In genomic region chr15:57091626-57092025, GRCh38 we compare ENCODE assay signal across 22 cellular contexts.
"Had no signal": no experiment of that assay in that cellular context is flagged by ENCODE, and none has a peak within 500 bp of the region (broad histone marks: within the 10 kb centered on the region; RNA-seq: fewer than 3 reads in every experiment).

No MANE protein-coding gene starts in this region.

- H3K9me3 ChIP-seq: breast epithelium, colonic mucosa, mucosa of descending colon, ovary, prostate gland, stomach, tibial nerve had no signal

- H3K4me1 ChIP-seq: breast epithelium, colonic mucosa, prostate gland had no signal

- ATAC-seq: activated CD8-positive, alpha-beta T cell treated with anti-CD3 and anti-CD28 coated beads for 36 hours; activated naive CD8-positive, alpha-beta T cell treated with anti-CD3 and anti-CD28 coated beads, Interleukin-2, amount 50 U/mL, for 24 hours; activated T-cell treated with anti-CD3 and anti-CD28 coated beads, Interleukin-2, amount 50 U/mL, for 4 hours; left ventricle myocardium superior; mucosa of descending colon; stimulated activated naive B cell treated with anti-CD40 and anti-IgM and Interleukin-4, amounts not matched to agents 10 μg/mL and 1 μg/mL and 100 μg/mL, for 72 hours; T-helper 17 cell had no signal

- H3K4me3 ChIP-seq: breast epithelium, colonic mucosa, mucosa of descending colon, ovary, prostate gland, smooth muscle cell, stomach, tibial nerve had no signal

- H3K4me3 Mint-ChIP-seq: activated CD8-positive, alpha-beta T cell treated with anti-CD3 and anti-CD28 coated beads for 36 hours; activated naive CD4-positive, alpha-beta T cell treated with anti-CD3 and anti-CD28 coated beads, Interleukin-2, amount 50 U/mL, for 24 hours; activated naive CD8-positive, alpha-beta T cell treated with anti-CD3 and anti-CD28 coated beads, Interleukin-2, amount 50 U/mL, for 24 hours; activated T-cell treated with anti-CD3 and anti-CD28 coated beads, Interleukin-2, amount 50 U/mL, for 4 hours; stimulated activated naive B cell treated with anti-CD40 and anti-IgM and Interleukin-4, amounts not matched to agents 10 μg/mL and 1 μg/mL and 100 μg/mL, for 72 hours; T-helper 17 cell had no signal

- H3K27ac Mint-ChIP-seq: activated CD8-positive, alpha-beta T cell treated with anti-CD3 and anti-CD28 coated beads for 36 hours; activated naive CD4-positive, alpha-beta T cell treated with anti-CD3 and anti-CD28 coated beads, Interleukin-2, amount 50 U/mL, for 24 hours; activated naive CD8-positive, alpha-beta T cell treated with anti-CD3 and anti-CD28 coated beads, Interleukin-2, amount 50 U/mL, for 24 hours; activated T-helper 2 cell treated with anti-CD3 and anti-CD28 coated beads, Interferon-gamma antibody, Interleukin-2, Interleukin-4, amounts not matched to agents 10 μg/mL and 5 μg/mL and 100 μg/mL, durations not matched to agents 14 hours and 24 hours and 36 hours; stimulated activated naive B cell treated with anti-CD40 and anti-IgM and Interleukin-4, amounts not matched to agents 10 μg/mL and 1 μg/mL and 100 μg/mL, for 72 hours; T-helper 17 cell had no signal

- DNase-seq: activated CD4-positive, alpha-beta T cell treated with anti-CD3 and anti-CD28 coated beads, Interleukin-2, amount 50 U/mL, for 1 hour; activated CD8-positive, alpha-beta T cell treated with anti-CD3 and anti-CD28 coated beads for 36 hours; activated naive CD8-positive, alpha-beta T cell treated with anti-CD3 and anti-CD28 coated beads, Interleukin-2, amount 50 U/mL, for 24 hours; activated T-cell treated with anti-CD3 and anti-CD28 coated beads, Interleukin-2, amount 50 U/mL, for 4 hours; amygdala; cerebellar nuclear complex; colonic mucosa; effector CD8-positive, alpha-beta T cell; left ventricle myocardium superior; mucosa of descending colon; ovary; stimulated activated CD4-positive, alpha-beta T cell treated with anti-CD3 and anti-CD28 coated beads, Interleukin-1b, Interleukin-23, amount 100 ng/mL, for 48 hours; stimulated activated naive B cell treated with anti-CD40 and anti-IgM and Interleukin-4, amounts not matched to agents 10 μg/mL and 1 μg/mL and 100 μg/mL, for 72 hours; stomach; T-helper 17 cell; T1000 had no signal

- H3K27me3 ChIP-seq: breast epithelium, colonic mucosa, ovary, stomach, tibial nerve had no signal

- H3K27ac ChIP-seq: breast epithelium, colonic mucosa, ovary, prostate gland, stomach, tibial nerve had no signal

- H3K36me3 ChIP-seq: breast epithelium, colonic mucosa, ovary, prostate gland had no signal

- H3K27me3 Mint-ChIP-seq: activated CD8-positive, alpha-beta T cell treated with anti-CD3 and anti-CD28 coated beads for 36 hours; activated naive CD4-positive, alpha-beta T cell treated with anti-CD3 and anti-CD28 coated beads, Interleukin-2, amount 50 U/mL, for 24 hours; activated naive CD8-positive, alpha-beta T cell treated with anti-CD3 and anti-CD28 coated beads, Interleukin-2, amount 50 U/mL, for 24 hours; stimulated activated naive B cell treated with anti-CD40 and anti-IgM and Interleukin-4, amounts not matched to agents 10 μg/mL and 1 μg/mL and 100 μg/mL, for 72 hours; T-helper 17 cell had no signal

- H3K9me3 Mint-ChIP-seq: activated CD8-positive, alpha-beta T cell treated with anti-CD3 and anti-CD28 coated beads for 36 hours; activated naive CD4-positive, alpha-beta T cell treated with anti-CD3 and anti-CD28 coated beads, Interleukin-2, amount 50 U/mL, for 24 hours; activated naive CD8-positive, alpha-beta T cell treated with anti-CD3 and anti-CD28 coated beads, Interleukin-2, amount 50 U/mL, for 24 hours; activated T-cell treated with anti-CD3 and anti-CD28 coated beads, Interleukin-2, amount 50 U/mL, for 4 hours; activated T-helper 2 cell treated with anti-CD3 and anti-CD28 coated beads, Interferon-gamma antibody, Interleukin-2, Interleukin-4, amounts not matched to agents 10 μg/mL and 5 μg/mL and 100 μg/mL, durations not matched to agents 14 hours and 24 hours and 36 hours; stimulated activated naive B cell treated with anti-CD40 and anti-IgM and Interleukin-4, amounts not matched to agents 10 μg/mL and 1 μg/mL and 100 μg/mL, for 72 hours had no signal
